ENCODE assay signal across 1 cellular context in the genomic region with DNA sequence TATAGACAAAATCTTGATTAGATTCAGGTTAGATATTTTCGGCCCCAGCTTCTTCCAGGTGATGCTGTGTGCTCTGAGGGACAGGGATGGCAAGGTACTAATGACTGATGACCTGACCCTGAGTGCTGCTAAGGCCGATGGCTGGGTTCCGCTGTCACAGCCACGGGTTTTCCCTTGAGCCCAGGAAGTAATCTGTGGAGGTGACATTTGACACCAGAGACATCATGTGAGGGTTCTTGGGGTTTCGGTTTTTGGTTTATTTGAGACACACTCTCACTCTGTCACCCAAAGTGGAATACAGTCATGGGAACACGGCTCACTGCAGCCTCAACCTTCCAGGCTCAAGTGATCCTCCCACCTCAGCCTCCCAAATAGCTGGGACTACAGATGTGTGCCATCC.
A peak's percentile ranks its signal among the peaks of the same experiment; 100 is the strongest.
TF ChIP-seq lines count a peak whose summit lies in the region.

No MANE protein-coding gene starts in this region.

TF ChIP-seq in GM12878, 131 proteins besides CTCF, POLR2A, EP300 and RAD21:
- peak; percentile 98 for TF ChIP-seq NR2F1 (conservative IDR thresholded peaks at IDR 0.05)
- TF ChIP-seq PAX5 (IDR thresholded peaks at IDR 0.05; ENCODE audit: borderline replicate concordance, low read depth, low read length), result peak; percentile 59; the same call in 1 of the 2 replicates
- TF ChIP-seq SPI1 (IDR thresholded peaks at IDR 0.05; ENCODE audit: borderline replicate concordance, insufficient read depth, low read depth, low read length), result 0 out of 2 replicates have a peak, but pooled peaks have one; percentile 11
- no peak for TF ChIP-seq TCF12 (IDR thresholded peaks at IDR 0.05; ENCODE audit: low read depth, low read length)
- no peak for TF ChIP-seq CHD1 (IDR thresholded peaks at IDR 0.05; ENCODE audit: low read depth, low read length)
- no peak for TF ChIP-seq STAT3 (IDR thresholded peaks at IDR 0.05; ENCODE audit: low read depth, low read length)
- TF ChIP-seq IKZF1 (conservative IDR thresholded peaks at IDR 0.05), result peak; percentile 61
- TF ChIP-seq, protein P1, sequence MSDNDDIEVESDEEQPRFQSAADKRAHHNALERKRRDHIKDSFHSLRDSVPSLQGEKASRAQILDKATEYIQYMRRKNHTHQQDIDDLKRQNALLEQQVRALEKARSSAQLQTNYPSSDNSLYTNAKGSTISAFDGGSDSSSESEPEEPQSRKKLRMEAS (IDR thresholded peaks at IDR 0.05; ENCODE audit: low read depth, low read length), result no peak
- peak; percentile 18 for TF ChIP-seq SIX5 (IDR thresholded peaks at IDR 0.05; ENCODE audit: low read depth, low read length, severe bottlenecking)
- no peak for TF ChIP-seq SMARCA5 (IDR thresholded peaks at IDR 0.05)
- 0 out of 2 replicates have a peak, but pooled peaks have one; percentile 43 for TF ChIP-seq IRF4 (IDR thresholded peaks at IDR 0.05; ENCODE audit: low read depth, low read length)
- TF ChIP-seq MLLT1 (IDR thresholded peaks at IDR 0.05), result no peak; the same call in 1 of the 2 replicates
- peak; percentile 43 for TF ChIP-seq RELA (IDR thresholded peaks at IDR 0.05; ENCODE audit: borderline replicate concordance, partially characterized antibody)
- TF ChIP-seq MEF2B (IDR thresholded peaks at IDR 0.05; ENCODE audit: partially characterized antibody, poor library complexity, severe bottlenecking), result peak; percentile 58
- TF ChIP-seq IKZF2 (IDR thresholded peaks at IDR 0.05), result peak; percentile 63 to 66; a peak in 3 of 4 replicates
- no peak for TF ChIP-seq GATAD2B (conservative IDR thresholded peaks at IDR 0.05; ENCODE audit: low read depth)
- peak; percentile 86 for TF ChIP-seq RUNX3 (IDR thresholded peaks at IDR 0.05; ENCODE audit: low read length)
- no peak; the same call in 1 of the 2 replicates for TF ChIP-seq NFIC (IDR thresholded peaks at IDR 0.05; ENCODE audit: low read depth, low read length)
- no peak; the same call in 1 of the 2 replicates for TF ChIP-seq GABPA (IDR thresholded peaks at IDR 0.05; ENCODE audit: low read depth)
- no peak for TF ChIP-seq SIN3A (IDR thresholded peaks at IDR 0.05; ENCODE audit: low read depth, low read length)
- peak; percentile 28; the same call in 1 of the 2 replicates for TF ChIP-seq MTA2 (IDR thresholded peaks at IDR 0.05; ENCODE audit: low read depth)
- TF ChIP-seq EGR1 (IDR thresholded peaks at IDR 0.05; ENCODE audit: borderline replicate concordance in 1 of 2, low read depth in 2 of 2, low read length in 2 of 2), result no peak
- TF ChIP-seq RELB (IDR thresholded peaks at IDR 0.05; ENCODE audit: low read depth), result peak; percentile 62
- no peak for TF ChIP-seq SREBF2 (IDR thresholded peaks at IDR 0.05; ENCODE audit: low read length)
- no peak for TF ChIP-seq MEF2A (IDR thresholded peaks at IDR 0.05; ENCODE audit: insufficient read depth, low read depth, low read length)
- no peak for TF ChIP-seq CBX5 (IDR thresholded peaks at IDR 0.05; ENCODE audit: low read depth)
- TF ChIP-seq BMI1 (IDR thresholded peaks at IDR 0.05; ENCODE audit: borderline replicate concordance), result no peak
- TF ChIP-seq, protein P2, sequence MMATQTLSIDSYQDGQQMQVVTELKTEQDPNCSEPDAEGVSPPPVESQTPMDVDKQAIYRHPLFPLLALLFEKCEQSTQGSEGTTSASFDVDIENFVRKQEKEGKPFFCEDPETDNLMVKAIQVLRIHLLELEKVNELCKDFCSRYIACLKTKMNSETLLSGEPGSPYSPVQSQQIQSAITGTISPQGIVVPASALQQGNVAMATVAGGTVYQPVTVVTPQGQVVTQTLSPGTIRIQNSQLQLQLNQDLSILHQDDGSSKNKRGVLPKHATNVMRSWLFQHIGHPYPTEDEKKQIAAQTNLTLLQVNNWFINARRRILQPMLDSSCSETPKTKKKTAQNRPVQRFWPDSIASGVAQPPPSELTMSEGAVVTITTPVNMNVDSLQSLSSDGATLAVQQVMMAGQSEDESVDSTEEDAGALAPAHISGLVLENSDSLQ (IDR thresholded peaks at IDR 0.05), result peak; percentile 73
- no peak for TF ChIP-seq ZBTB4 (CRISPR knock-in tag; IDR thresholded peaks at IDR 0.05)
- TF ChIP-seq POLR2AphosphoS5 (IDR thresholded peaks at IDR 0.05; ENCODE audit: low read length), result 0 out of 2 replicates have a peak, but pooled peaks have one; percentile 31
- 0 out of 2 replicates have a peak, but pooled peaks have one; percentile 27 for TF ChIP-seq PML (IDR thresholded peaks at IDR 0.05; ENCODE audit: low read length)
- TF ChIP-seq EED (IDR thresholded peaks at IDR 0.05; ENCODE audit: low read depth), result peak; percentile 44; the same call in 1 of the 2 replicates
- TF ChIP-seq RAD51 (IDR thresholded peaks at IDR 0.05), result peak; percentile 77
- TF ChIP-seq BHLHE40 (IDR thresholded peaks at IDR 0.05; ENCODE audit: borderline replicate concordance in 1 of 2, low read depth in 2 of 2, low read length in 1 of 2), result peak; percentile 46 to 57; a peak in 2 of 4 replicates
- TF ChIP-seq CREB1 (IDR thresholded peaks at IDR 0.05; ENCODE audit: low read depth), result peak; percentile 45; the same call in 1 of the 2 replicates
- peak; percentile 59; the same call in 1 of the 2 replicates for TF ChIP-seq ATF7 (IDR thresholded peaks at IDR 0.05; ENCODE audit: low read depth)
- TF ChIP-seq NR2C1 (IDR thresholded peaks at IDR 0.05), result peak; percentile 88
- TF ChIP-seq, protein P3, sequence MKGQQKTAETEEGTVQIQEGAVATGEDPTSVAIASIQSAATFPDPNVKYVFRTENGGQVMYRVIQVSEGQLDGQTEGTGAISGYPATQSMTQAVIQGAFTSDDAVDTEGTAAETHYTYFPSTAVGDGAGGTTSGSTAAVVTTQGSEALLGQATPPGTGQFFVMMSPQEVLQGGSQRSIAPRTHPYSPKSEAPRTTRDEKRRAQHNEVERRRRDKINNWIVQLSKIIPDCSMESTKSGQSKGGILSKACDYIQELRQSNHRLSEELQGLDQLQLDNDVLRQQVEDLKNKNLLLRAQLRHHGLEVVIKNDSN (IDR thresholded peaks at IDR 0.05; ENCODE audit: borderline replicate concordance, extremely low read length, insufficient read depth, low read depth, low read length), result peak; percentile 44
- peak; percentile 67 for TF ChIP-seq NBN (IDR thresholded peaks at IDR 0.05)
- TF ChIP-seq ESRRA (IDR thresholded peaks at IDR 0.05; ENCODE audit: low read length), result no peak
- TF ChIP-seq, protein P4, sequence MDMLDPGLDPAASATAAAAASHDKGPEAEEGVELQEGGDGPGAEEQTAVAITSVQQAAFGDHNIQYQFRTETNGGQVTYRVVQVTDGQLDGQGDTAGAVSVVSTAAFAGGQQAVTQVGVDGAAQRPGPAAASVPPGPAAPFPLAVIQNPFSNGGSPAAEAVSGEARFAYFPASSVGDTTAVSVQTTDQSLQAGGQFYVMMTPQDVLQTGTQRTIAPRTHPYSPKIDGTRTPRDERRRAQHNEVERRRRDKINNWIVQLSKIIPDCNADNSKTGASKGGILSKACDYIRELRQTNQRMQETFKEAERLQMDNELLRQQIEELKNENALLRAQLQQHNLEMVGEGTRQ (IDR thresholded peaks at IDR 0.05; ENCODE audit: borderline replicate concordance, low read depth, low read length), result peak; percentile 36; the same call in 1 of the 2 replicates
- no peak for TF ChIP-seq ATF3 (IDR thresholded peaks at IDR 0.05; ENCODE audit: borderline replicate concordance, extremely low read depth, low read depth, low read length)
